ENCODE assay signal across 8 cellular contexts in genomic region chr9:134455537-134455936, GRCh38.
DNase-seq lines count a peak whose midpoint lies in the region; ATAC-seq and TF ChIP-seq lines count a peak whose summit lies in the region.

No MANE protein-coding gene starts in this region.

- no peak for DNase-seq in fibroblast of mammary gland (ENCODE audit: low read depth)
- DNase-seq in sciatic nerve (ENCODE audit: low spot score), result no peak
- no peak for DNase-seq in retina
- no peak for DNase-seq in islet precursor cell
- no peak for DNase-seq in amniotic stem cell (lab: John Stamatoyannopoulos, UW)

- H3K9ac ChIP-seq in BLaER1, result peak overlapping the region; percentile 86

- H3K4me2 ChIP-seq in BLaER1, result peak overlapping the region; percentile 92

- H3K4me1 ChIP-seq in BLaER1, result peaks cover 88% of the 10 kb centered on the region

- H3K27ac ChIP-seq in BLaER1 (peak overlapping the region; percentile 97), VCaP (peak overlapping the region; percentile 24; the same call in 1 of the 2 replicates)

- no peaks in the 10 kb centered on the region for H3K36me3 ChIP-seq in BLaER1

- ATAC-seq in sciatic nerve, result peak; percentile 1
- no peak for ATAC-seq in HG03457 (IDR thresholded peaks at IDR 0.05; ENCODE audit: unreplicated experiment)

- H3K9me3 ChIP-seq in BLaER1, result no peaks in the 10 kb centered on the region

- intact Hi-C loops in sciatic nerve (cut with DNase I), result loop anchor here (5.0 to 10.0 kb wide), 2 partner anchors 92 to 189 kb away; partner anchors contain the start of gene COL5A1

- H3K4me3 ChIP-seq in BLaER1 (peak overlapping the region; percentile 50), fibroblast of mammary gland (ENCODE audit: control insufficient read depth, low read depth, low read length) (no peak overlapping the region)

- H4K20me1 ChIP-seq in BLaER1, result no peaks in the 10 kb centered on the region

- TF ChIP-seq CTCF in VCaP (conservative IDR thresholded peaks at IDR 0.05), result no peak
- TF ChIP-seq CTCF in fibroblast of mammary gland (conservative IDR thresholded peaks at IDR 0.05; ENCODE audit: control insufficient read depth, insufficient read depth, low read depth, low read length), result peak; percentile 2

- no peaks in the 10 kb centered on the region for H3K27me3 ChIP-seq in BLaER1
